Comparison of ENCODE assay signal across 1 cellular context in the genomic region with DNA sequence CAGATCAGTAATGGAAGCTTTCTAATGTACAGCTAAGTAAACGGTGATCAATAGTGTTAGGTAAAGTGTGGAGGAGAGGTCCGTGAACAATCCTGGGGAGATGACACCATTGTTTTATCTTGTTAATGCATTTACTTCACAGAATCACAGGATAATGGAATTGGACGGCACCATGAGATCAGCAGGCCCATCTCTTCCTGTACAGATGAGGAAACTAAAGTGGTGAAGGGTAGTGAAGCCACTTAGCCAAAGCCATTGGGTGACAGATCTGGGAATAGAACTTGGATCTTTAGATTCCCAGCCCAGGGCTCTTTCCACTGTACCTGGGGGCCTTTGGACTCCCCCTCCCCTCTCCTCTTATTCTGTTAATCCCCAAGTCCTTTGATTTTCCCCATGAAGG.
TF ChIP-seq lines count a peak whose summit lies in the region.

No MANE protein-coding gene starts in this region.

TF ChIP-seq in K562, 482 proteins besides CTCF, POLR2A, EP300 and RAD21 (continued from another document):
- TF ChIP-seq, protein P1, sequence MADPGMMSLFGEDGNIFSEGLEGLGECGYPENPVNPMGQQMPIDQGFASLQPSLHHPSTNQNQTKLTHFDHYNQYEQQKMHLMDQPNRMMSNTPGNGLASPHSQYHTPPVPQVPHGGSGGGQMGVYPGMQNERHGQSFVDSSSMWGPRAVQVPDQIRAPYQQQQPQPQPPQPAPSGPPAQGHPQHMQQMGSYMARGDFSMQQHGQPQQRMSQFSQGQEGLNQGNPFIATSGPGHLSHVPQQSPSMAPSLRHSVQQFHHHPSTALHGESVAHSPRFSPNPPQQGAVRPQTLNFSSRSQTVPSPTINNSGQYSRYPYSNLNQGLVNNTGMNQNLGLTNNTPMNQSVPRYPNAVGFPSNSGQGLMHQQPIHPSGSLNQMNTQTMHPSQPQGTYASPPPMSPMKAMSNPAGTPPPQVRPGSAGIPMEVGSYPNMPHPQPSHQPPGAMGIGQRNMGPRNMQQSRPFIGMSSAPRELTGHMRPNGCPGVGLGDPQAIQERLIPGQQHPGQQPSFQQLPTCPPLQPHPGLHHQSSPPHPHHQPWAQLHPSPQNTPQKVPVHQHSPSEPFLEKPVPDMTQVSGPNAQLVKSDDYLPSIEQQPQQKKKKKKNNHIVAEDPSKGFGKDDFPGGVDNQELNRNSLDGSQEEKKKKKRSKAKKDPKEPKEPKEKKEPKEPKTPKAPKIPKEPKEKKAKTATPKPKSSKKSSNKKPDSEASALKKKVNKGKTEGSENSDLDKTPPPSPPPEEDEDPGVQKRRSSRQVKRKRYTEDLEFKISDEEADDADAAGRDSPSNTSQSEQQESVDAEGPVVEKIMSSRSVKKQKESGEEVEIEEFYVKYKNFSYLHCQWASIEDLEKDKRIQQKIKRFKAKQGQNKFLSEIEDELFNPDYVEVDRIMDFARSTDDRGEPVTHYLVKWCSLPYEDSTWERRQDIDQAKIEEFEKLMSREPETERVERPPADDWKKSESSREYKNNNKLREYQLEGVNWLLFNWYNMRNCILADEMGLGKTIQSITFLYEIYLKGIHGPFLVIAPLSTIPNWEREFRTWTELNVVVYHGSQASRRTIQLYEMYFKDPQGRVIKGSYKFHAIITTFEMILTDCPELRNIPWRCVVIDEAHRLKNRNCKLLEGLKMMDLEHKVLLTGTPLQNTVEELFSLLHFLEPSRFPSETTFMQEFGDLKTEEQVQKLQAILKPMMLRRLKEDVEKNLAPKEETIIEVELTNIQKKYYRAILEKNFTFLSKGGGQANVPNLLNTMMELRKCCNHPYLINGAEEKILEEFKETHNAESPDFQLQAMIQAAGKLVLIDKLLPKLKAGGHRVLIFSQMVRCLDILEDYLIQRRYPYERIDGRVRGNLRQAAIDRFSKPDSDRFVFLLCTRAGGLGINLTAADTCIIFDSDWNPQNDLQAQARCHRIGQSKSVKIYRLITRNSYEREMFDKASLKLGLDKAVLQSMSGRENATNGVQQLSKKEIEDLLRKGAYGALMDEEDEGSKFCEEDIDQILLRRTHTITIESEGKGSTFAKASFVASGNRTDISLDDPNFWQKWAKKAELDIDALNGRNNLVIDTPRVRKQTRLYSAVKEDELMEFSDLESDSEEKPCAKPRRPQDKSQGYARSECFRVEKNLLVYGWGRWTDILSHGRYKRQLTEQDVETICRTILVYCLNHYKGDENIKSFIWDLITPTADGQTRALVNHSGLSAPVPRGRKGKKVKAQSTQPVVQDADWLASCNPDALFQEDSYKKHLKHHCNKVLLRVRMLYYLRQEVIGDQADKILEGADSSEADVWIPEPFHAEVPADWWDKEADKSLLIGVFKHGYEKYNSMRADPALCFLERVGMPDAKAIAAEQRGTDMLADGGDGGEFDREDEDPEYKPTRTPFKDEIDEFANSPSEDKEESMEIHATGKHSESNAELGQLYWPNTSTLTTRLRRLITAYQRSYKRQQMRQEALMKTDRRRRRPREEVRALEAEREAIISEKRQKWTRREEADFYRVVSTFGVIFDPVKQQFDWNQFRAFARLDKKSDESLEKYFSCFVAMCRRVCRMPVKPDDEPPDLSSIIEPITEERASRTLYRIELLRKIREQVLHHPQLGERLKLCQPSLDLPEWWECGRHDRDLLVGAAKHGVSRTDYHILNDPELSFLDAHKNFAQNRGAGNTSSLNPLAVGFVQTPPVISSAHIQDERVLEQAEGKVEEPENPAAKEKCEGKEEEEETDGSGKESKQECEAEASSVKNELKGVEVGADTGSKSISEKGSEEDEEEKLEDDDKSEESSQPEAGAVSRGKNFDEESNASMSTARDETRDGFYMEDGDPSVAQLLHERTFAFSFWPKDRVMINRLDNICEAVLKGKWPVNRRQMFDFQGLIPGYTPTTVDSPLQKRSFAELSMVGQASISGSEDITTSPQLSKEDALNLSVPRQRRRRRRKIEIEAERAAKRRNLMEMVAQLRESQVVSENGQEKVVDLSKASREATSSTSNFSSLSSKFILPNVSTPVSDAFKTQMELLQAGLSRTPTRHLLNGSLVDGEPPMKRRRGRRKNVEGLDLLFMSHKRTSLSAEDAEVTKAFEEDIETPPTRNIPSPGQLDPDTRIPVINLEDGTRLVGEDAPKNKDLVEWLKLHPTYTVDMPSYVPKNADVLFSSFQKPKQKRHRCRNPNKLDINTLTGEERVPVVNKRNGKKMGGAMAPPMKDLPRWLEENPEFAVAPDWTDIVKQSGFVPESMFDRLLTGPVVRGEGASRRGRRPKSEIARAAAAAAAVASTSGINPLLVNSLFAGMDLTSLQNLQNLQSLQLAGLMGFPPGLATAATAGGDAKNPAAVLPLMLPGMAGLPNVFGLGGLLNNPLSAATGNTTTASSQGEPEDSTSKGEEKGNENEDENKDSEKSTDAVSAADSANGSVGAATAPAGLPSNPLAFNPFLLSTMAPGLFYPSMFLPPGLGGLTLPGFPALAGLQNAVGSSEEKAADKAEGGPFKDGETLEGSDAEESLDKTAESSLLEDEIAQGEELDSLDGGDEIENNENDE (IDR thresholded peaks at IDR 0.05; ENCODE audit: low read depth, low read length): no peak
- TF ChIP-seq HCFC1 (IDR thresholded peaks at IDR 0.05; ENCODE audit: low read depth, low read length): no peak
- TF ChIP-seq ZNF75A (CRISPR knock-in tag; IDR thresholded peaks at IDR 0.05): no peak
- TF ChIP-seq, protein P2, sequence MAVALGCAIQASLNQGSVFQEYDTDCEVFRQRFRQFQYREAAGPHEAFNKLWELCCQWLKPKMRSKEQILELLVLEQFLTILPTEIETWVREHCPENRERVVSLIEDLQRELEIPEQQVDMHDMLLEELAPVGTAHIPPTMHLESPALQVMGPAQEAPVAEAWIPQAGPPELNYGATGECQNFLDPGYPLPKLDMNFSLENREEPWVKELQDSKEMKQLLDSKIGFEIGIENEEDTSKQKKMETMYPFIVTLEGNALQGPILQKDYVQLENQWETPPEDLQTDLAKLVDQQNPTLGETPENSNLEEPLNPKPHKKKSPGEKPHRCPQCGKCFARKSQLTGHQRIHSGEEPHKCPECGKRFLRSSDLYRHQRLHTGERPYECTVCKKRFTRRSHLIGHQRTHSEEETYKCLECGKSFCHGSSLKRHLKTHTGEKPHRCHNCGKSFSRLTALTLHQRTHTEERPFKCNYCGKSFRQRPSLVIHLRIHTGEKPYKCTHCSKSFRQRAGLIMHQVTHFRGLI (CRISPR knock-in tag; IDR thresholded peaks at IDR 0.05): 0 out of 2 replicates have a peak, but pooled peaks have one; percentile 25
- no peak for TF ChIP-seq MAFG (tag; conservative IDR thresholded peaks at IDR 0.05)
- TF ChIP-seq ZNF175 (CRISPR knock-in tag; IDR thresholded peaks at IDR 0.05; ENCODE audit: low read depth): peak; percentile 45; the same call in 1 of the 2 replicates
- TF ChIP-seq, protein P3, sequence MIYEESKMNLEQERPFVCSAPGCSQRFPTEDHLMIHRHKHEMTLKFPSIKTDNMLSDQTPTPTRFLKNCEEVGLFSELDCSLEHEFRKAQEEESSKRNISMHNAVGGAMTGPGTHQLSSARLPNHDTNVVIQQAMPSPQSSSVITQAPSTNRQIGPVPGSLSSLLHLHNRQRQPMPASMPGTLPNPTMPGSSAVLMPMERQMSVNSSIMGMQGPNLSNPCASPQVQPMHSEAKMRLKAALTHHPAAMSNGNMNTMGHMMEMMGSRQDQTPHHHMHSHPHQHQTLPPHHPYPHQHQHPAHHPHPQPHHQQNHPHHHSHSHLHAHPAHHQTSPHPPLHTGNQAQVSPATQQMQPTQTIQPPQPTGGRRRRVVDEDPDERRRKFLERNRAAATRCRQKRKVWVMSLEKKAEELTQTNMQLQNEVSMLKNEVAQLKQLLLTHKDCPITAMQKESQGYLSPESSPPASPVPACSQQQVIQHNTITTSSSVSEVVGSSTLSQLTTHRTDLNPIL (CRISPR knock-in tag; IDR thresholded peaks at IDR 0.05): no peak
- no peak for TF ChIP-seq HSF4 (CRISPR knock-in tag; IDR thresholded peaks at IDR 0.05; ENCODE audit: borderline replicate concordance)
- TF ChIP-seq ZBTB8A (IDR thresholded peaks at IDR 0.05; ENCODE audit: partially characterized antibody): no peak
- TF ChIP-seq, protein P4, sequence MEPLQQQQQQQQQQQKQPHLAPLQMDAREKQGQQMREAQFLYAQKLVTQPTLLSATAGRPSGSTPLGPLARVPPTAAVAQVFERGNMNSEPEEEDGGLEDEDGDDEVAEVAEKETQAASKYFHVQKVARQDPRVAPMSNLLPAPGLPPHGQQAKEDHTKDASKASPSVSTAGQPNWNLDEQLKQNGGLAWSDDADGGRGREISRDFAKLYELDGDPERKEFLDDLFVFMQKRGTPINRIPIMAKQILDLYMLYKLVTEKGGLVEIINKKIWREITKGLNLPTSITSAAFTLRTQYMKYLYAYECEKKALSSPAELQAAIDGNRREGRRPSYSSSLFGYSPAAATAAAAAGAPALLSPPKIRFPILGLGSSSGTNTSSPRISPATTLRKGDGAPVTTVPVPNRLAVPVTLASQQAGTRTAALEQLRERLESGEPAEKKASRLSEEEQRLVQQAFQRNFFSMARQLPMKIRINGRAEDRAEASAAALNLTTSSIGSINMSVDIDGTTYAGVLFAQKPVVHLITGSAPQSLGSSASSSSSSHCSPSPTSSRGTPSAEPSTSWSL (CRISPR knock-in tag; IDR thresholded peaks at IDR 0.05; ENCODE audit: borderline replicate concordance): no peak
- TF ChIP-seq ZNF354B (CRISPR knock-in tag; IDR thresholded peaks at IDR 0.05): no peak
